27 cellular contexts compared by ENCODE assay signal in genomic region chr6:124282541-124282940, GRCh38.
"Had no signal": no experiment of that assay in that cellular context is flagged by ENCODE, and none has a peak within 500 bp of the region (broad histone marks: within the 10 kb centered on the region; RNA-seq: fewer than 3 reads in every experiment).

No MANE protein-coding gene starts in this region.

- H3K27me3 ChIP-seq: stomach, suprapubic skin, testis, thyroid gland, tibial artery, tibial nerve, transverse colon, upper lobe of left lung, upper lobe of right lung, uterus, vagina had no signal

- H3K4me1 ChIP-seq: stomach, suprapubic skin, testis, thyroid gland, tibial artery, tibial nerve, transverse colon, upper lobe of left lung, upper lobe of right lung, uterus, vagina had no signal

- H3K27me3 Mint-ChIP-seq: stimulated activated memory B cell treated with anti-CD40 and anti-IgM and Interleukin-4, amounts not matched to agents 10 μg/mL and 1 μg/mL and 100 μg/mL, for 72 hours; stimulated activated naive B cell treated with anti-CD40 and anti-IgM and Interleukin-4, amounts not matched to agents 10 μg/mL and 1 μg/mL and 100 μg/mL, for 72 hours; stimulated activated naive CD8-positive, alpha-beta T cell treated with anti-CD3 and anti-CD28 coated beads, Interleukin-15, amount 100 ng/mL, for 72 hours; stimulated activated naive CD8-positive, alpha-beta T cell treated with anti-CD3 and anti-CD28 coated beads, Interleukin-15, Interleukin-2, amounts not matched to agents 100 ng/mL and 50 ng/mL, for 24 hours had no signal

- ATAC-seq: stimulated activated effector memory CD8-positive, alpha-beta T cell treated with anti-CD3 and anti-CD28 coated beads, Interleukin-12 subunit alpha, Interleukin-12 subunit beta, amount 100 ng/mL, for 72 hours; stimulated activated memory B cell treated with anti-CD40 and anti-IgM and Interleukin-4, amounts not matched to agents 10 μg/mL and 1 μg/mL and 100 μg/mL, for 72 hours; stimulated activated naive B cell treated with anti-CD40 and anti-IgM and Interleukin-4, amounts not matched to agents 10 μg/mL and 1 μg/mL and 100 μg/mL, for 72 hours; stimulated activated naive CD8-positive, alpha-beta T cell treated with anti-CD3 and anti-CD28 coated beads, Interleukin-15, amount 100 ng/mL, for 72 hours; stimulated activated naive CD8-positive, alpha-beta T cell treated with anti-CD3 and anti-CD28 coated beads, Interleukin-15, Interleukin-2, amounts not matched to agents 100 U/mL and 50 U/mL, for 24 hours; upper lobe of right lung had no signal

- H3K9me3 Mint-ChIP-seq: stimulated activated memory B cell treated with anti-CD40 and anti-IgM and Interleukin-4, amounts not matched to agents 10 μg/mL and 1 μg/mL and 100 μg/mL, for 72 hours; stimulated activated naive B cell treated with anti-CD40 and anti-IgM and Interleukin-4, amounts not matched to agents 10 μg/mL and 1 μg/mL and 100 μg/mL, for 72 hours; stimulated activated naive CD8-positive, alpha-beta T cell treated with anti-CD3 and anti-CD28 coated beads, Interleukin-15, amount 100 ng/mL, for 72 hours; stimulated activated naive CD8-positive, alpha-beta T cell treated with anti-CD3 and anti-CD28 coated beads, Interleukin-15, Interleukin-2, amounts not matched to agents 100 ng/mL and 50 ng/mL, for 24 hours; type B pancreatic cell had no signal

- H3K4me3 Mint-ChIP-seq: stimulated activated effector memory CD8-positive, alpha-beta T cell treated with anti-CD3 and anti-CD28 coated beads, Interleukin-12 subunit alpha, Interleukin-12 subunit beta, amount 100 ng/mL, for 72 hours; stimulated activated memory B cell treated with anti-CD40 and anti-IgM and Interleukin-4, amounts not matched to agents 10 μg/mL and 1 μg/mL and 100 μg/mL, for 72 hours; stimulated activated naive B cell treated with anti-CD40 and anti-IgM and Interleukin-4, amounts not matched to agents 10 μg/mL and 1 μg/mL and 100 μg/mL, for 72 hours; stimulated activated naive CD8-positive, alpha-beta T cell treated with anti-CD3 and anti-CD28 coated beads, Interleukin-15, amount 100 ng/mL, for 72 hours; stimulated activated naive CD8-positive, alpha-beta T cell treated with anti-CD3 and anti-CD28 coated beads, Interleukin-15, Interleukin-2, amounts not matched to agents 100 ng/mL and 50 ng/mL, for 24 hours; type B pancreatic cell had no signal

- H3K27ac ChIP-seq: stomach, suprapubic skin, testis, thoracic aorta, thyroid gland, tibial artery, tibial nerve, transverse colon, upper lobe of left lung, upper lobe of right lung, uterus, vagina had no signal

- H3K4me3 ChIP-seq: stomach, suprapubic skin, testis, thoracic aorta, thyroid gland, tibial artery, tibial nerve, transverse colon, upper lobe of left lung, upper lobe of right lung, uterus, vagina had no signal

- H3K27ac Mint-ChIP-seq: stimulated activated effector memory CD8-positive, alpha-beta T cell treated with anti-CD3 and anti-CD28 coated beads, Interleukin-12 subunit alpha, Interleukin-12 subunit beta, amount 100 ng/mL, for 72 hours; stimulated activated memory B cell treated with anti-CD40 and anti-IgM and Interleukin-4, amounts not matched to agents 10 μg/mL and 1 μg/mL and 100 μg/mL, for 72 hours; stimulated activated naive B cell treated with anti-CD40 and anti-IgM and Interleukin-4, amounts not matched to agents 10 μg/mL and 1 μg/mL and 100 μg/mL, for 72 hours; stimulated activated naive CD8-positive, alpha-beta T cell treated with anti-CD3 and anti-CD28 coated beads, Interleukin-15, amount 100 ng/mL, for 72 hours; stimulated activated naive CD8-positive, alpha-beta T cell treated with anti-CD3 and anti-CD28 coated beads, Interleukin-15, Interleukin-2, amounts not matched to agents 100 ng/mL and 50 ng/mL, for 24 hours; type B pancreatic cell had no signal

- DNase-seq: stimulated activated CD4-positive, alpha-beta T cell treated with anti-CD3 and anti-CD28 coated beads, Interleukin-2, amount 100 ng/mL, for 48 hours; stimulated activated CD4-positive, alpha-beta T cell treated with anti-CD3 and anti-CD28 coated beads, Interleukin-4, amount 100 ng/mL, for 1 hour; stimulated activated CD4-positive, alpha-beta T cell treated with anti-CD3 and anti-CD28 coated beads, Interleukin-4, amount 100 ng/mL, for 24 hours; stimulated activated CD8-positive, alpha-beta memory T cell treated with anti-CD3 and anti-CD28 coated beads, Interleukin-4, amount 100 ng/mL, for 48 hours; stimulated activated naive B cell treated with anti-CD40 and anti-IgM and Interleukin-4, amounts not matched to agents 10 μg/mL and 1 μg/mL and 100 μg/mL, for 72 hours; stimulated activated naive CD4-positive, alpha-beta T cell; stimulated activated naive CD4-positive, alpha-beta T cell treated with Interleukin-2 at 50 U/mL for 16 hours; stimulated activated naive CD8-positive, alpha-beta T cell treated with anti-CD3 and anti-CD28 coated beads, Interleukin-15, amount 100 ng/mL, for 72 hours; stimulated activated naive CD8-positive, alpha-beta T cell treated with anti-CD3 and anti-CD28 coated beads, Interleukin-15, Interleukin-2, amounts not matched to agents 100 U/mL and 50 U/mL, for 24 hours; stomach; substantia nigra; testis; thyroid gland; tibial artery; transverse colon; trophoblast cell; upper lobe of left lung; upper lobe of right lung; uterus had no signal

- H3K36me3 ChIP-seq: stomach, suprapubic skin, thoracic aorta, thyroid gland, tibial artery, tibial nerve, transverse colon, upper lobe of left lung, upper lobe of right lung, uterus, vagina had no signal

- H3K4me1 Mint-ChIP-seq: stimulated activated effector memory CD8-positive, alpha-beta T cell treated with anti-CD3 and anti-CD28 coated beads, Interleukin-12 subunit alpha, Interleukin-12 subunit beta, amount 100 ng/mL, for 72 hours; stimulated activated memory B cell treated with anti-CD40 and anti-IgM and Interleukin-4, amounts not matched to agents 10 μg/mL and 1 μg/mL and 100 μg/mL, for 72 hours; stimulated activated naive B cell treated with anti-CD40 and anti-IgM and Interleukin-4, amounts not matched to agents 10 μg/mL and 1 μg/mL and 100 μg/mL, for 72 hours; stimulated activated naive CD8-positive, alpha-beta T cell treated with anti-CD3 and anti-CD28 coated beads, Interleukin-15, amount 100 ng/mL, for 72 hours had no signal

- H3K9me3 ChIP-seq: stomach, suprapubic skin, testis, thoracic aorta, thyroid gland, tibial artery, tibial nerve, transverse colon, upper lobe of left lung, upper lobe of right lung, uterus, vagina had no signal

- H3K36me3 Mint-ChIP-seq: stimulated activated effector memory CD8-positive, alpha-beta T cell treated with anti-CD3 and anti-CD28 coated beads, Interleukin-12 subunit alpha, Interleukin-12 subunit beta, amount 100 ng/mL, for 72 hours; stimulated activated memory B cell treated with anti-CD40 and anti-IgM and Interleukin-4, amounts not matched to agents 10 μg/mL and 1 μg/mL and 100 μg/mL, for 72 hours; stimulated activated naive B cell treated with anti-CD40 and anti-IgM and Interleukin-4, amounts not matched to agents 10 μg/mL and 1 μg/mL and 100 μg/mL, for 72 hours; type B pancreatic cell had no signal
